In the genomic region with DNA sequence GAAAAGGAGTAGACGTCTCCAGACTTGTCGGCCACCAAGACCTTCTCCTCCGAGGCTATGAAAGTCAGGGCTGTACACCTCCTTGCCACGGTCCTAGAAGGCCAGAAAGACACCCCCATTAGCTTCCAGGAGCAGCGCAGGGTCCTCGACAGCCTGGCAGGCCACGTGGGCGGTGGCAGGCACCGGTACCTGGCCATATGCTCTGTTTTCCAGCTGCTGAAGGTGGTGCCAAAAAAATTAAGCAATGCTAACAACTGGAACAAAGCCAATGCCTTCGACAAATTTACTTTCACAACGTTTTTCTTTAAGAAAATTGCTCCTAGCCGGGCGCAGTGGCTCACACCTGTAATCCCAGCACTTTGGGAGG, we compare ENCODE assay signal across 26 cellular contexts.
"Had no signal": no experiment of that assay in that cellular context is flagged by ENCODE, and none has a peak within 500 bp of the region (broad histone marks: within the 10 kb centered on the region; RNA-seq: fewer than 3 reads in every experiment).

No MANE protein-coding gene starts in this region.

- H3K27me3 ChIP-seq: colonic mucosa, dorsolateral prefrontal cortex, esophagus squamous epithelium, gastroesophageal sphincter, heart left ventricle, neural progenitor cell had no signal

- H3K27ac ChIP-seq: colonic mucosa, esophagus squamous epithelium, gastroesophageal sphincter, heart left ventricle, lower lobe of right lung, neural progenitor cell, thoracic aorta had no signal

- DNase-seq: activated CD4-positive, alpha-beta memory T cell treated with anti-CD3 and anti-CD28 coated beads, Interleukin-2, amount 10 ng/mL, durations not matched to agents 7 days and 5 days; activated CD4-positive, alpha-beta T cell treated with anti-CD3 and anti-CD28 coated beads for 4 hours; activated CD4-positive, CD25-positive, alpha-beta regulatory T cell; activated effector memory CD4-positive, alpha-beta T cell treated with Interleukin-2 at 50 U/mL for 16 hours; activated naive CD4-positive, alpha-beta T cell treated with anti-CD3 and anti-CD28 coated beads for 36 hours; activated naive CD8-positive, alpha-beta T cell treated with anti-CD3 and anti-CD28 coated beads, Interleukin-2, amount 10 ng/mL, durations not matched to agents 7 days and 5 days; activated T-cell treated with anti-CD3 and anti-CD28 coated beads, Interleukin-2, amount 50 U/mL, for 72 hours; amniotic stem cell; effector memory CD8-positive, alpha-beta T cell; esophagus squamous epithelium; heart left ventricle; lower lobe of right lung; naive thymus-derived CD8-positive, alpha-beta T cell; retina; stimulated activated CD4-positive, alpha-beta T cell treated with anti-CD3 and anti-CD28 coated beads, Interleukin-2, amount 100 ng/mL, for 48 hours; stimulated activated CD8-positive, alpha-beta memory T cell treated with anti-CD3 and anti-CD28 coated beads, Interleukin-4, amount 100 ng/mL, for 48 hours; stimulated activated naive CD4-positive, alpha-beta T cell treated with Interleukin-2 at 50 U/mL for 16 hours; T1000 had no signal

- H3K9me3 ChIP-seq: colonic mucosa, esophagus squamous epithelium, gastroesophageal sphincter, heart left ventricle, lower lobe of right lung, thoracic aorta had no signal

- H3K27ac Mint-ChIP-seq: activated CD4-positive, alpha-beta memory T cell treated with anti-CD3 and anti-CD28 coated beads, Interleukin-2, amount 10 ng/mL, durations not matched to agents 7 days and 5 days; activated naive CD4-positive, alpha-beta T cell treated with anti-CD3 and anti-CD28 coated beads for 36 hours; activated naive CD8-positive, alpha-beta T cell treated with anti-CD3 and anti-CD28 coated beads, Interleukin-2, amount 10 ng/mL, durations not matched to agents 7 days and 5 days; activated T-cell treated with anti-CD3 and anti-CD28 coated beads, Interleukin-2, amount 50 U/mL, for 72 hours; effector memory CD8-positive, alpha-beta T cell; mesothelial cell of epicardium; neural progenitor cell; progenitor cell of endocrine pancreas; T-helper 1 cell treated with Interleukin-12 subunit alpha and Interleukin-12 subunit beta and Interleukin-4 antibody, amounts not matched to agents 30 μg/mL and 1 μg/mL, for 36 hours had no signal

- H3K4me3 ChIP-seq: colonic mucosa, dorsolateral prefrontal cortex, esophagus squamous epithelium, gastroesophageal sphincter, heart left ventricle, lower lobe of right lung, neural progenitor cell, thoracic aorta had no signal

- H3K36me3 ChIP-seq: neural progenitor cell had no signal

- H3K9me3 Mint-ChIP-seq: activated CD4-positive, alpha-beta memory T cell treated with anti-CD3 and anti-CD28 coated beads, Interleukin-2, amount 10 ng/mL, durations not matched to agents 7 days and 5 days; activated naive CD4-positive, alpha-beta T cell treated with anti-CD3 and anti-CD28 coated beads for 36 hours; activated naive CD8-positive, alpha-beta T cell treated with anti-CD3 and anti-CD28 coated beads, Interleukin-2, amount 10 ng/mL, durations not matched to agents 7 days and 5 days; activated T-cell treated with anti-CD3 and anti-CD28 coated beads, Interleukin-2, amount 50 U/mL, for 72 hours; effector memory CD8-positive, alpha-beta T cell; mesothelial cell of epicardium; naive thymus-derived CD8-positive, alpha-beta T cell; neural progenitor cell; T-helper 1 cell treated with Interleukin-12 subunit alpha and Interleukin-12 subunit beta and Interleukin-4 antibody, amounts not matched to agents 30 μg/mL and 1 μg/mL, for 36 hours had no signal

- H3K27me3 Mint-ChIP-seq: activated CD4-positive, alpha-beta memory T cell treated with anti-CD3 and anti-CD28 coated beads, Interleukin-2, amount 10 ng/mL, durations not matched to agents 7 days and 5 days; activated naive CD8-positive, alpha-beta T cell treated with anti-CD3 and anti-CD28 coated beads, Interleukin-2, amount 10 ng/mL, durations not matched to agents 7 days and 5 days; effector memory CD8-positive, alpha-beta T cell; naive thymus-derived CD8-positive, alpha-beta T cell; progenitor cell of endocrine pancreas had no signal

- H3K4me1 ChIP-seq: colonic mucosa, neural progenitor cell had no signal

- H3K4me1 Mint-ChIP-seq: mesothelial cell of epicardium, neural progenitor cell had no signal

- H3K4me3 Mint-ChIP-seq: activated CD4-positive, alpha-beta memory T cell treated with anti-CD3 and anti-CD28 coated beads, Interleukin-2, amount 10 ng/mL, durations not matched to agents 7 days and 5 days; activated naive CD4-positive, alpha-beta T cell treated with anti-CD3 and anti-CD28 coated beads for 36 hours; activated naive CD8-positive, alpha-beta T cell treated with anti-CD3 and anti-CD28 coated beads, Interleukin-2, amount 10 ng/mL, durations not matched to agents 7 days and 5 days; activated T-cell treated with anti-CD3 and anti-CD28 coated beads, Interleukin-2, amount 50 U/mL, for 72 hours; effector memory CD8-positive, alpha-beta T cell; mesothelial cell of epicardium; naive thymus-derived CD8-positive, alpha-beta T cell; neural progenitor cell; T-helper 1 cell treated with Interleukin-12 subunit alpha and Interleukin-12 subunit beta and Interleukin-4 antibody, amounts not matched to agents 30 μg/mL and 1 μg/mL, for 36 hours had no signal

- ATAC-seq: activated T-cell treated with anti-CD3 and anti-CD28 coated beads, Interleukin-2, amount 50 U/mL, for 72 hours; effector memory CD8-positive, alpha-beta T cell; gastroesophageal sphincter; heart left ventricle; lower lobe of right lung; naive thymus-derived CD8-positive, alpha-beta T cell had no signal
